Comparison of ENCODE assay signal across 8 cellular contexts in genomic region chr5:76714771-76715483, GRCh38.
A peak's percentile ranks its signal among the peaks of the same experiment; 100 is the strongest.
DNase-seq lines count a peak whose midpoint lies in the region; ATAC-seq lines count a peak whose summit lies in the region.

No MANE protein-coding gene starts in this region.

- H3K4me3 ChIP-seq in iPS-15b (ENCODE audit: low read depth, low read length), result peak overlapping the region; percentile 89

- peak overlapping the region; percentile 71 for H3K4me3 Mint-ChIP-seq in activated naive CD8-positive, alpha-beta T cell

- ATAC-seq in HG03342 (IDR thresholded peaks at IDR 0.05; ENCODE audit: unreplicated experiment) (peak; percentile 6), HG03432 (IDR thresholded peaks at IDR 0.05; ENCODE audit: unreplicated experiment) (no peak)

- peak; percentile 64 for DNase-seq in DMS53 (lab: John Stamatoyannopoulos, UW)
- DNase-seq in stimulated activated CD4-positive, alpha-beta T cell treated with anti-CD3 and anti-CD28 coated beads, Interleukin-4, amount 100 ng/mL, for 1 hour, result peak; percentile 8
- no peak for DNase-seq in amygdala (lab: John Stamatoyannopoulos, UW)
- DNase-seq in HK-2 (ENCODE audit: unreplicated experiment), result no peak

- peaks cover 23% of the 10 kb centered on the region for H3K27me3 Mint-ChIP-seq in activated naive CD8-positive, alpha-beta T cell

- peaks cover 4% of the 10 kb centered on the region for H3K9me3 Mint-ChIP-seq in activated naive CD8-positive, alpha-beta T cell (ENCODE audit: low read depth)

- peaks cover 4% of the 10 kb centered on the region for H3K4me1 ChIP-seq in iPS-15b (ENCODE audit: control insufficient read depth, insufficient read depth, low read length)

- no peaks in the 10 kb centered on the region for H3K36me3 ChIP-seq in iPS-15b (ENCODE audit: control insufficient read depth, insufficient read depth, low read length)

- H3K36me3 Mint-ChIP-seq in activated naive CD8-positive, alpha-beta T cell, result peaks cover 3% of the 10 kb centered on the region

- no peak overlapping the region for H3K27ac Mint-ChIP-seq in activated naive CD8-positive, alpha-beta T cell

- H3K4me1 Mint-ChIP-seq in activated naive CD8-positive, alpha-beta T cell (ENCODE audit: low read depth), result peaks cover 19% of the 10 kb centered on the region

- H3K9ac ChIP-seq in iPS-15b (ENCODE audit: low read depth, low read length), result no peak overlapping the region

- H3K9me3 ChIP-seq in iPS-15b (ENCODE audit: control insufficient read depth, insufficient read depth, low read length), result no peaks in the 10 kb centered on the region

- H3K27me3 ChIP-seq in iPS-15b (ENCODE audit: control insufficient read depth, insufficient read depth, low read length), result peaks cover 23% of the 10 kb centered on the region

Comparison
In these comparisons a context has a peak if more than half of its experiments do, and no peak if none do; other contexts are left out.
1. DNase-seq: peak in DMS53 (single experiment) and stimulated activated CD4-positive, alpha-beta T cell treated with anti-CD3 and anti-CD28 coated beads, Interleukin-4, amount 100 ng/mL, for 1 hour (single experiment); none in amygdala (0 of 56) and HK-2 (single experiment).